ENCODE assay signal across 27 cellular contexts in the genomic region with DNA sequence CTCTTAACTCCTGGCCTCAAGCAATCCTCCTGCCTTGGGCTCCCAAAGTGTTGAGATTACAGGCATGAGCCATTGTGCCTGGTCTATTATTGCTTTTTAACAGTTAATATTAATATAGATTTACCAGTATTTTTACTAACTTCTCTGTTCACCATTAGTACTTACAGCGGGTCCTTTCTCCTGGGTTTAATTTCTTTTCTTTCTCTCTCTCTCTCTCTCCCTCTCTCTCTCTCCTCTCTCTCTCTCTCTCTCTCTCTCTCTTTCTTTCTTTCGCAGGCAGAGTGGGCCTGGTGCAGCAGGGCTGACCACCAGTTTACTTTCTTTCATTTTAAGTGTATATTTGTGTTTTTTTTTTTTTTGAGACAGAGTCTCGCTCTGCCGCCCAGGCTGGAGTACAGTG.
"Had no signal": no experiment of that assay in that cellular context is flagged by ENCODE, and none has a peak within 500 bp of the region (broad histone marks: within the 10 kb centered on the region; RNA-seq: fewer than 3 reads in every experiment).

No MANE protein-coding gene starts in this region.

- H3K9me3 ChIP-seq: stomach, suprapubic skin, testis, thoracic aorta, thyroid gland, tibial artery, tibial nerve, transverse colon, upper lobe of left lung, upper lobe of right lung, uterus, vagina had no signal

- H3K27ac Mint-ChIP-seq: stimulated activated effector memory CD8-positive, alpha-beta T cell treated with anti-CD3 and anti-CD28 coated beads, Interleukin-12 subunit alpha, Interleukin-12 subunit beta, amount 100 ng/mL, for 72 hours; stimulated activated memory B cell treated with anti-CD40 and anti-IgM and Interleukin-4, amounts not matched to agents 10 μg/mL and 1 μg/mL and 100 μg/mL, for 72 hours; stimulated activated naive CD8-positive, alpha-beta T cell treated with anti-CD3 and anti-CD28 coated beads, Interleukin-15, amount 100 ng/mL, for 72 hours; stimulated activated naive CD8-positive, alpha-beta T cell treated with anti-CD3 and anti-CD28 coated beads, Interleukin-15, Interleukin-2, amounts not matched to agents 100 ng/mL and 50 ng/mL, for 24 hours; type B pancreatic cell had no signal

- H3K4me3 ChIP-seq: stomach, suprapubic skin, testis, thoracic aorta, thyroid gland, tibial artery, tibial nerve, transverse colon, upper lobe of left lung, upper lobe of right lung, uterus, vagina had no signal

- ATAC-seq: stimulated activated effector memory CD8-positive, alpha-beta T cell treated with anti-CD3 and anti-CD28 coated beads, Interleukin-12 subunit alpha, Interleukin-12 subunit beta, amount 100 ng/mL, for 72 hours; stimulated activated memory B cell treated with anti-CD40 and anti-IgM and Interleukin-4, amounts not matched to agents 10 μg/mL and 1 μg/mL and 100 μg/mL, for 72 hours; stimulated activated naive CD8-positive, alpha-beta T cell treated with anti-CD3 and anti-CD28 coated beads, Interleukin-15, amount 100 ng/mL, for 72 hours; stimulated activated naive CD8-positive, alpha-beta T cell treated with anti-CD3 and anti-CD28 coated beads, Interleukin-15, Interleukin-2, amounts not matched to agents 100 U/mL and 50 U/mL, for 24 hours; upper lobe of right lung had no signal

- H3K36me3 Mint-ChIP-seq: stimulated activated effector memory CD8-positive, alpha-beta T cell treated with anti-CD3 and anti-CD28 coated beads, Interleukin-12 subunit alpha, Interleukin-12 subunit beta, amount 100 ng/mL, for 72 hours; stimulated activated memory B cell treated with anti-CD40 and anti-IgM and Interleukin-4, amounts not matched to agents 10 μg/mL and 1 μg/mL and 100 μg/mL, for 72 hours; type B pancreatic cell had no signal

- H3K36me3 ChIP-seq: stomach, suprapubic skin, thoracic aorta, thyroid gland, tibial artery, tibial nerve, transverse colon, upper lobe of left lung, upper lobe of right lung, uterus, vagina had no signal

- H3K4me1 ChIP-seq: stomach, suprapubic skin, thyroid gland, tibial nerve, transverse colon, upper lobe of left lung, upper lobe of right lung, uterus, vagina had no signal

- H3K9me3 Mint-ChIP-seq: stimulated activated effector memory CD8-positive, alpha-beta T cell treated with anti-CD3 and anti-CD28 coated beads, Interleukin-12 subunit alpha, Interleukin-12 subunit beta, amount 100 ng/mL, for 72 hours; stimulated activated memory B cell treated with anti-CD40 and anti-IgM and Interleukin-4, amounts not matched to agents 10 μg/mL and 1 μg/mL and 100 μg/mL, for 72 hours; stimulated activated naive CD8-positive, alpha-beta T cell treated with anti-CD3 and anti-CD28 coated beads, Interleukin-15, amount 100 ng/mL, for 72 hours; stimulated activated naive CD8-positive, alpha-beta T cell treated with anti-CD3 and anti-CD28 coated beads, Interleukin-15, Interleukin-2, amounts not matched to agents 100 ng/mL and 50 ng/mL, for 24 hours; type B pancreatic cell had no signal

- H3K27ac ChIP-seq: stomach, suprapubic skin, testis, thoracic aorta, thyroid gland, tibial artery, tibial nerve, transverse colon, upper lobe of left lung, upper lobe of right lung, uterus, vagina had no signal

- H3K27me3 Mint-ChIP-seq: stimulated activated memory B cell treated with anti-CD40 and anti-IgM and Interleukin-4, amounts not matched to agents 10 μg/mL and 1 μg/mL and 100 μg/mL, for 72 hours; stimulated activated naive CD8-positive, alpha-beta T cell treated with anti-CD3 and anti-CD28 coated beads, Interleukin-15, amount 100 ng/mL, for 72 hours had no signal

- H3K4me3 Mint-ChIP-seq: stimulated activated effector memory CD8-positive, alpha-beta T cell treated with anti-CD3 and anti-CD28 coated beads, Interleukin-12 subunit alpha, Interleukin-12 subunit beta, amount 100 ng/mL, for 72 hours; stimulated activated memory B cell treated with anti-CD40 and anti-IgM and Interleukin-4, amounts not matched to agents 10 μg/mL and 1 μg/mL and 100 μg/mL, for 72 hours; stimulated activated naive CD8-positive, alpha-beta T cell treated with anti-CD3 and anti-CD28 coated beads, Interleukin-15, amount 100 ng/mL, for 72 hours; stimulated activated naive CD8-positive, alpha-beta T cell treated with anti-CD3 and anti-CD28 coated beads, Interleukin-15, Interleukin-2, amounts not matched to agents 100 ng/mL and 50 ng/mL, for 24 hours; type B pancreatic cell had no signal

- H3K4me1 Mint-ChIP-seq: stimulated activated effector memory CD8-positive, alpha-beta T cell treated with anti-CD3 and anti-CD28 coated beads, Interleukin-12 subunit alpha, Interleukin-12 subunit beta, amount 100 ng/mL, for 72 hours; stimulated activated memory B cell treated with anti-CD40 and anti-IgM and Interleukin-4, amounts not matched to agents 10 μg/mL and 1 μg/mL and 100 μg/mL, for 72 hours; stimulated activated naive CD8-positive, alpha-beta T cell treated with anti-CD3 and anti-CD28 coated beads, Interleukin-15, amount 100 ng/mL, for 72 hours had no signal

- DNase-seq: stimulated activated CD4-positive, alpha-beta T cell treated with anti-CD3 and anti-CD28 coated beads, Interleukin-2, amount 100 ng/mL, for 48 hours; stimulated activated CD4-positive, alpha-beta T cell treated with anti-CD3 and anti-CD28 coated beads, Interleukin-4, amount 100 ng/mL, for 1 hour; stimulated activated CD4-positive, alpha-beta T cell treated with anti-CD3 and anti-CD28 coated beads, Interleukin-4, amount 100 ng/mL, for 24 hours; stimulated activated CD4-positive, alpha-beta T cell treated with anti-CD3 and anti-CD28 coated beads, Interleukin-4, amount 100 ng/mL, for 4 hours; stimulated activated CD8-positive, alpha-beta memory T cell treated with anti-CD3 and anti-CD28 coated beads, Interleukin-4, amount 100 ng/mL, for 48 hours; stimulated activated naive CD4-positive, alpha-beta T cell; stimulated activated naive CD4-positive, alpha-beta T cell treated with Interleukin-2 at 50 U/mL for 16 hours; stimulated activated naive CD8-positive, alpha-beta T cell treated with anti-CD3 and anti-CD28 coated beads, Interleukin-15, amount 100 ng/mL, for 72 hours; stimulated activated naive CD8-positive, alpha-beta T cell treated with anti-CD3 and anti-CD28 coated beads, Interleukin-15, Interleukin-2, amounts not matched to agents 100 U/mL and 50 U/mL, for 24 hours; stomach; substantia nigra; testis; thyroid gland; tibial artery; transverse colon; trophoblast cell; upper lobe of left lung; upper lobe of right lung; uterus had no signal
